ENCODE assay signal across 9 cellular contexts in genomic region chr15:51267714-51268105, GRCh38.
DNase-seq lines count a peak whose midpoint lies in the region; ATAC-seq and TF ChIP-seq lines count a peak whose summit lies in the region.
"Had no signal": no experiment of that assay in that cellular context is flagged by ENCODE, and none has a peak within 500 bp of the region (broad histone marks: within the 10 kb centered on the region; RNA-seq: fewer than 3 reads in every experiment).

No MANE protein-coding gene starts in this region.

- H3K27me3 Mint-ChIP-seq in T-helper 2 cell treated with Interferon-gamma antibody and Interleukin-4, amounts not matched to agents 5 μg/mL and 100 μg/mL, for 36 hours (ENCODE audit: low read depth), result peaks cover 37% of the 10 kb centered on the region
- peaks cover 12% of the 10 kb centered on the region for H3K27me3 Mint-ChIP-seq in activated CD8-positive, alpha-beta memory T cell treated with anti-CD3 and anti-CD28 coated beads, Interleukin-2, amount 10 ng/mL, durations not matched to agents 7 days and 5 days

- H3K4me3 ChIP-seq in HEK293 (ENCODE audit: low read depth, low read length) (peak overlapping the region; percentile 54), hepatocyte (peak overlapping the region; percentile 65), gastrocnemius medialis (peak overlapping the region; percentile 43 to 70 (median 62))

- peak overlapping the region; percentile 33 for H3K4me3 Mint-ChIP-seq in T-helper 2 cell treated with Interferon-gamma antibody and Interleukin-4, amounts not matched to agents 5 μg/mL and 100 μg/mL, for 36 hours
- H3K4me3 Mint-ChIP-seq in activated CD8-positive, alpha-beta memory T cell treated with anti-CD3 and anti-CD28 coated beads, Interleukin-2, amount 10 ng/mL, durations not matched to agents 7 days and 5 days, result no peak overlapping the region

- H3K27ac ChIP-seq in HEK293 (ENCODE audit: extremely low read depth, low read depth, low read length) (no peak overlapping the region; the same call in 1 of the 2 replicates), hepatocyte (no peak overlapping the region), gastrocnemius medialis (no peak overlapping the region)

- H3K9me2 ChIP-seq in hepatocyte (replicated peaks; ENCODE audit: insufficient read depth), result no peaks in the 10 kb centered on the region

- peaks cover 34% of the 10 kb centered on the region for H3K27me3 ChIP-seq in hepatocyte
- H3K27me3 ChIP-seq in gastrocnemius medialis, result peaks cover 7 to 18% (median 10%) of the 10 kb centered on the region in 3 donors

- no peaks in the 10 kb centered on the region for H3K36me3 Mint-ChIP-seq in T-helper 2 cell treated with Interferon-gamma antibody and Interleukin-4, amounts not matched to agents 5 μg/mL and 100 μg/mL, for 36 hours (ENCODE audit: low read depth)
- peaks cover 2% of the 10 kb centered on the region for H3K36me3 Mint-ChIP-seq in activated CD8-positive, alpha-beta memory T cell treated with anti-CD3 and anti-CD28 coated beads, Interleukin-2, amount 10 ng/mL, durations not matched to agents 7 days and 5 days

- H2AFZ ChIP-seq in hepatocyte, result peak overlapping the region; percentile 91

- H3K27ac Mint-ChIP-seq in T-helper 2 cell treated with Interferon-gamma antibody and Interleukin-4, amounts not matched to agents 5 μg/mL and 100 μg/mL, for 36 hours, result no peak overlapping the region
- no peak overlapping the region for H3K27ac Mint-ChIP-seq in activated CD8-positive, alpha-beta memory T cell treated with anti-CD3 and anti-CD28 coated beads, Interleukin-2, amount 10 ng/mL, durations not matched to agents 7 days and 5 days

- POLR2A ChIA-PET in HEK293 (lab: Yijun Ruan, JAX), result no interaction called here

- H3K4me1 Mint-ChIP-seq in T-helper 2 cell treated with Interferon-gamma antibody and Interleukin-4, amounts not matched to agents 5 μg/mL and 100 μg/mL, for 36 hours (ENCODE audit: low read depth), result peaks cover 15% of the 10 kb centered on the region
- peaks cover 7% of the 10 kb centered on the region for H3K4me1 Mint-ChIP-seq in activated CD8-positive, alpha-beta memory T cell treated with anti-CD3 and anti-CD28 coated beads, Interleukin-2, amount 10 ng/mL, durations not matched to agents 7 days and 5 days

- H3K9me3 ChIP-seq in HEK293 (ENCODE audit: control insufficient read depth, insufficient read depth, low read depth, low read length) (no peaks in the 10 kb centered on the region), hepatocyte (ENCODE audit: low read depth) (no peaks in the 10 kb centered on the region), gastrocnemius medialis (no peaks in the 10 kb centered on the region)

- ATAC-seq in gastrocnemius medialis, result no peak
- ATAC-seq in activated CD8-positive, alpha-beta memory T cell treated with anti-CD3 and anti-CD28 coated beads, Interleukin-2, amount 10 ng/mL, durations not matched to agents 7 days and 5 days, result no peak
- no peak for ATAC-seq in GM19467 (IDR thresholded peaks at IDR 0.05; ENCODE audit: unreplicated experiment)

- peak overlapping the region; percentile 100 for H3K4me2 ChIP-seq in hepatocyte

- H3K4me1 ChIP-seq in HEK293 (ENCODE audit: control insufficient read depth, insufficient read depth, low read length), result peaks cover 8% of the 10 kb centered on the region
- peaks cover 10% of the 10 kb centered on the region for H3K4me1 ChIP-seq in hepatocyte (ENCODE audit: insufficient read depth)
- H3K4me1 ChIP-seq in gastrocnemius medialis, result peaks cover 4 to 9% of the 10 kb centered on the region in 2 donors

- CTCF ChIA-PET in HEK293 (lab: Yijun Ruan, JAX), result interaction anchor here (1.5 kb wide), 1 partner anchor 104 kb away, joined by 7 read pairs; no protein-coding TSS in a partner anchor
- CTCF ChIA-PET in activated CD8-positive, alpha-beta memory T cell treated with anti-CD3 and anti-CD28 coated beads, Interleukin-2, amount 10 ng/mL, durations not matched to agents 7 days and 5 days (lab: Charles Lee), result interaction anchor here (0.6 kb wide), 1 partner anchor 76 kb away, joined by 3 read pairs; no protein-coding TSS in a partner anchor

- H3K36me3 ChIP-seq in HEK293 (ENCODE audit: control insufficient read depth in 2 of 2, insufficient read depth in 1 of 2, low read length in 2 of 2) (no peaks in the 10 kb centered on the region), hepatocyte (replicated peaks; ENCODE audit: insufficient read depth, low read depth) (no peaks in the 10 kb centered on the region), gastrocnemius medialis (no peaks in the 10 kb centered on the region)

- intact Hi-C loops in gastrocnemius medialis (cut with DNase I; ENCODE audit: low total_unique reads), result no loop called here

- DNase-seq in T-helper 2 cell treated with Interferon-gamma antibody and Interleukin-4, amounts not matched to agents 5 μg/mL and 100 μg/mL, for 36 hours (ENCODE audit: low spot score), result no peak
- no peak for DNase-seq in hepatocyte (ENCODE audit: low spot score)
- no peak for DNase-seq in gastrocnemius medialis
- no peak for DNase-seq in retina
- DNase-seq in activated CD8-positive, alpha-beta memory T cell treated with anti-CD3 and anti-CD28 coated beads, Interleukin-2, amount 10 ng/mL, durations not matched to agents 7 days and 5 days, result no peak
- DNase-seq in GM10266 (ENCODE audit: extremely low spot score), result no peak
- DNase-seq: stimulated activated CD4-positive, alpha-beta T cell treated with anti-CD3 and anti-CD28 coated beads, Interleukin-4, amount 100 ng/mL, for 4 hours had no signal

- in situ Hi-C loops in gastrocnemius medialis (cut with MboI; ENCODE audit: low sequenced_read_pairs in 4 of 4), result no loop called here

- no peak for TF ChIP-seq CTCF in HEK293 (tag by site-specific recombination; IDR thresholded peaks at IDR 0.05)
- TF ChIP-seq CTCF in hepatocyte (IDR thresholded peaks at IDR 0.05; ENCODE audit: poor library complexity), result no peak
- no peak for TF ChIP-seq CTCF in gastrocnemius medialis (IDR thresholded peaks at IDR 0.05 in 4 of 5, conservative IDR thresholded peaks at IDR 0.05 in 1 of 5)
- no peak for TF ChIP-seq CTCF in GM10266 (IDR thresholded peaks at IDR 0.05; ENCODE audit: control insufficient read depth, insufficient read depth, low read depth, missing control alignments)

- H4K20me1 ChIP-seq in hepatocyte (ENCODE audit: insufficient read depth, poor library complexity, severe bottlenecking), result no peaks in the 10 kb centered on the region

- no peaks in the 10 kb centered on the region for H3K79me2 ChIP-seq in hepatocyte

- no peak for TF ChIP-seq POLR2A in gastrocnemius medialis (IDR thresholded peaks at IDR 0.05)

- 12% methylated on average over 11 of the region's 11 CpGs for WGBS in hepatocyte (ENCODE audit: low lambda C conversion rate, missing lambda C conversion rate)

- H3K9me3 Mint-ChIP-seq in T-helper 2 cell treated with Interferon-gamma antibody and Interleukin-4, amounts not matched to agents 5 μg/mL and 100 μg/mL, for 36 hours, result no peaks in the 10 kb centered on the region
- H3K9me3 Mint-ChIP-seq in activated CD8-positive, alpha-beta memory T cell treated with anti-CD3 and anti-CD28 coated beads, Interleukin-2, amount 10 ng/mL, durations not matched to agents 7 days and 5 days (ENCODE audit: low read depth), result no peaks in the 10 kb centered on the region

TF ChIP-seq in HEK293, 187 proteins besides CTCF, POLR2A, EP300 and RAD21:
- TF ChIP-seq MYNN (tag by site-specific recombination; IDR thresholded peaks at IDR 0.05; ENCODE audit: borderline replicate concordance) (no peak), ZNF335 (tag by site-specific recombination; conservative IDR thresholded peaks at IDR 0.05) (0 out of 2 replicates have a peak, but pooled peaks have one; percentile 1)
TF ChIP-seq in HEK293: peak in this region for 1.
